In genomic region chr1:16442941-16443340, GRCh38 we compare ENCODE assay signal across 15 cellular contexts. TPM values are rescaled to one million over a fixed set of nuclear protein-coding genes. Genes with fewer than 3 reads are reported as not detected.
DNase-seq lines count a peak whose midpoint lies in the region; ATAC-seq, FAIRE-seq and TF ChIP-seq lines count a peak whose summit lies in the region.
"Had no signal": no experiment of that assay in that cellular context is flagged by ENCODE, and none has a peak within 500 bp of the region (broad histone marks: within the 10 kb centered on the region; RNA-seq: fewer than 3 reads in every experiment).

No MANE protein-coding gene starts in this region.

- peaks cover 26% of the 10 kb centered on the region for H3K79me1 ChIP-seq in mesenchymal stem cell (replicated peaks; ENCODE audit: low read length, poor library complexity, severe bottlenecking)

- peaks cover 24 to 63% (median 39%) of the 10 kb centered on the region in 4 donors for H3K4me1 Mint-ChIP-seq in CD4-positive, alpha-beta memory T cell
- H3K4me1 Mint-ChIP-seq in IgD-negative memory B cell: peaks cover 28 to 32% (median 29%) of the 10 kb centered on the region in 3 donors
- peaks cover 53% of the 10 kb centered on the region for H3K4me1 Mint-ChIP-seq in activated CD4-positive, alpha-beta memory T cell treated with anti-CD3 and anti-CD28 coated beads, Interleukin-2, amount 10 ng/mL, durations not matched to agents 7 days and 5 days

- no peak overlapping the region for H2AK5ac ChIP-seq in mesenchymal stem cell (ENCODE audit: low read length, severe bottlenecking)

- H3K14ac ChIP-seq in mesenchymal stem cell (ENCODE audit: low read length in 2 of 2): no peak overlapping the region

- H2BK5ac ChIP-seq in mesenchymal stem cell (ENCODE audit: low read depth, low read length, poor library complexity, severe bottlenecking): no peak overlapping the region

- H3K9ac ChIP-seq in mesenchymal stem cell (ENCODE audit: low read length): peak overlapping the region; percentile 97
- H3K9ac ChIP-seq: SK-N-SH had no signal

- H3K36me3 ChIP-seq in CD4-positive, alpha-beta memory T cell (ENCODE audit: insufficient read depth, low read length): peaks cover 51% of the 10 kb centered on the region
- H3K36me3 ChIP-seq in mesenchymal stem cell (ENCODE audit: control insufficient read depth in 1 of 2, insufficient read depth in 2 of 2, low read depth in 1 of 2, low read length in 2 of 2) (peaks cover 51% of the 10 kb centered on the region in 2 experiments), PC-9 (ENCODE audit: low read depth) (no peaks in the 10 kb centered on the region), testis (ENCODE audit: low read depth, missing control alignments) (no peaks in the 10 kb centered on the region)

- H3K27me3 Mint-ChIP-seq in CD4-positive, alpha-beta memory T cell: no peaks in the 10 kb centered on the region
- no peaks in the 10 kb centered on the region for H3K27me3 Mint-ChIP-seq in IgD-negative memory B cell
- no peaks in the 10 kb centered on the region for H3K27me3 Mint-ChIP-seq in activated CD4-positive, alpha-beta memory T cell treated with anti-CD3 and anti-CD28 coated beads, Interleukin-2, amount 10 ng/mL, durations not matched to agents 7 days and 5 days

- no peak for DNase-seq in CD4-positive, alpha-beta memory T cell
- no peak for DNase-seq in activated CD4-positive, alpha-beta memory T cell treated with anti-CD3 and anti-CD28 coated beads, Interleukin-2, amount 10 ng/mL, durations not matched to agents 7 days and 5 days
- no peak for DNase-seq in mesenchymal stem cell
- no peak for DNase-seq in PC-9
- DNase-seq in left lobe of liver (ENCODE audit: low spot score): no peak
- no peak for DNase-seq in testis
- DNase-seq in HTR-8/SVneo (ENCODE audit: insufficient read length, low spot score): no peak
- DNase-seq: activated CD4-positive, CD25-positive, alpha-beta regulatory T cell treated with anti-CD3 and anti-CD28 coated beads, Interleukin-2, amount 50 U/mL, for 72 hours; KG1; NK-92 treated with Interleukin-12 subunit alpha and Interleukin-12 subunit beta, amount 100 ng/mL, for 24 hours; SK-N-SH had no signal

- no peaks in the 10 kb centered on the region for H3F3A ChIP-seq in PC-9 (ENCODE audit: insufficient read depth, low read depth)

- CTCF ChIA-PET in CD4-positive, alpha-beta memory T cell (lab: Charles Lee; ENCODE audit: partially characterized antibody): interaction anchor here (0.7 kb wide), 1 partner anchor 19 kb away, joined by 3 read pairs; no protein-coding TSS in a partner anchor
- CTCF ChIA-PET in activated CD4-positive, alpha-beta memory T cell treated with anti-CD3 and anti-CD28 coated beads, Interleukin-2, amount 10 ng/mL, durations not matched to agents 7 days and 5 days (lab: Charles Lee): interaction anchor here (3.3 kb wide), 1 partner anchor 11 kb away, joined by 13 read pairs; no protein-coding TSS in a partner anchor
- CTCF ChIA-PET in PC-9 (lab: Charles Lee): no interaction called here

- no peaks in the 10 kb centered on the region for H3K9me2 ChIP-seq in PC-9 (ENCODE audit: insufficient read depth)
- H3K9me2 ChIP-seq: SK-N-SH had no signal

- H3K27ac ChIP-seq in CD4-positive, alpha-beta memory T cell (ENCODE audit: low read depth, low read length): peak overlapping the region; percentile 100
- H3K27ac ChIP-seq in mesenchymal stem cell (ENCODE audit: low read length, poor library complexity, severe bottlenecking) (no peak overlapping the region), PC-9 (no peak overlapping the region), testis (peak overlapping the region in 1 of 2 donors; percentile 43)
- H3K27ac ChIP-seq: right atrium auricular region had no signal

- H2BK12ac ChIP-seq in mesenchymal stem cell (ENCODE audit: low read length in 2 of 2): no peak overlapping the region

- H3K79me2 ChIP-seq in PC-9 (ENCODE audit: low read depth): peaks cover 25% of the 10 kb centered on the region

- H4K91ac ChIP-seq in mesenchymal stem cell (ENCODE audit: low read length): no peak overlapping the region

- peak overlapping the region; percentile 30 to 94 (median 85) for H3K27ac Mint-ChIP-seq in CD4-positive, alpha-beta memory T cell
- peak overlapping the region in 1 of 3 donors; percentile 97 for H3K27ac Mint-ChIP-seq in IgD-negative memory B cell
- H3K27ac Mint-ChIP-seq in activated CD4-positive, alpha-beta memory T cell treated with anti-CD3 and anti-CD28 coated beads, Interleukin-2, amount 10 ng/mL, durations not matched to agents 7 days and 5 days: peak overlapping the region; percentile 88

- TF ChIP-seq CTCF in PC-9 (conservative IDR thresholded peaks at IDR 0.05): no peak
- no peak for TF ChIP-seq CTCF in testis (IDR thresholded peaks at IDR 0.05)

- peaks cover 24 to 51% of the 10 kb centered on the region in 2 donors for H3K36me3 Mint-ChIP-seq in CD4-positive, alpha-beta memory T cell
- no peaks in the 10 kb centered on the region for H3K36me3 Mint-ChIP-seq in IgD-negative memory B cell
- peaks cover 52% of the 10 kb centered on the region for H3K36me3 Mint-ChIP-seq in activated CD4-positive, alpha-beta memory T cell treated with anti-CD3 and anti-CD28 coated beads, Interleukin-2, amount 10 ng/mL, durations not matched to agents 7 days and 5 days (ENCODE audit: low read depth)

- H2AFZ ChIP-seq in mesenchymal stem cell (ENCODE audit: low read depth, low read length) (no peak overlapping the region), PC-9 (no peak overlapping the region)

- peak overlapping the region in 1 of 2 experiments; percentile 56 for H3K23ac ChIP-seq in mesenchymal stem cell (ENCODE audit: low read length in 2 of 2)

- no peak overlapping the region for H2BK15ac ChIP-seq in mesenchymal stem cell (ENCODE audit: low read depth, poor library complexity, severe bottlenecking)

- H3K4me2 ChIP-seq in mesenchymal stem cell (ENCODE audit: low read length, poor library complexity, severe bottlenecking) (peak overlapping the region; percentile 37), PC-9 (no peak overlapping the region)

- H3K9me3 ChIP-seq in CD4-positive, alpha-beta memory T cell (ENCODE audit: control insufficient read depth in 1 of 2, low read length in 2 of 2): no peaks in the 10 kb centered on the region
- no peaks in the 10 kb centered on the region for H3K9me3 ChIP-seq in mesenchymal stem cell (ENCODE audit: control insufficient read depth, low read length)
- H3K9me3 ChIP-seq in PC-9 (ENCODE audit: insufficient read depth, low read depth): no peaks in the 10 kb centered on the region
- H3K9me3 ChIP-seq in testis: no peaks in the 10 kb centered on the region
- H3K9me3 ChIP-seq: right atrium auricular region, SK-N-SH had no signal

- no TSS peak for BruUV-seq in PC-9 (replicated peaks; lab: Mats Ljungman, UMichigan)

- H3K4me3 Mint-ChIP-seq in CD4-positive, alpha-beta memory T cell: peak overlapping the region; percentile 58 to 99 (median 70)
- peak overlapping the region in 3 of 4 donors; percentile 18 to 100 (median 76) for H3K4me3 Mint-ChIP-seq in IgD-negative memory B cell
- peak overlapping the region; percentile 91 for H3K4me3 Mint-ChIP-seq in activated CD4-positive, alpha-beta memory T cell treated with anti-CD3 and anti-CD28 coated beads, Interleukin-2, amount 10 ng/mL, durations not matched to agents 7 days and 5 days

- H2BK120ac ChIP-seq in mesenchymal stem cell (ENCODE audit: low read depth, low read length): no peak overlapping the region

- no peaks in the 10 kb centered on the region for H4K20me1 ChIP-seq in PC-9 (ENCODE audit: insufficient read depth)

- H3K9me3 Mint-ChIP-seq in CD4-positive, alpha-beta memory T cell: peaks cover 0 to 2% (median 0%) of the 10 kb centered on the region in 8 donors
- no peaks in the 10 kb centered on the region for H3K9me3 Mint-ChIP-seq in IgD-negative memory B cell
- H3K9me3 Mint-ChIP-seq in activated CD4-positive, alpha-beta memory T cell treated with anti-CD3 and anti-CD28 coated beads, Interleukin-2, amount 10 ng/mL, durations not matched to agents 7 days and 5 days: no peaks in the 10 kb centered on the region

- WGBS in mesenchymal stem cell: 95% methylated on average over 2 of the region's 2 CpGs
- WGBS in testis, 2 donors: 65 to 67% methylated on average over 2 of the region's 2 CpGs

- H3K18ac ChIP-seq in mesenchymal stem cell (ENCODE audit: low read depth in 1 of 2, low read length in 2 of 2): no peak overlapping the region

- no peak overlapping the region for H3K4me3 ChIP-seq in CD4-positive, alpha-beta memory T cell (ENCODE audit: low read length in 2 of 2)
- H3K4me3 ChIP-seq in mesenchymal stem cell (ENCODE audit: insufficient read depth in 1 of 2, low read depth in 1 of 2, low read length in 2 of 2): no peak overlapping the region
- no peak overlapping the region for H3K4me3 ChIP-seq in PC-9
- no peak overlapping the region for H3K4me3 ChIP-seq in testis
- H3K4me3 ChIP-seq: right atrium auricular region had no signal

- H3K27me3 ChIP-seq in CD4-positive, alpha-beta memory T cell (ENCODE audit: insufficient read depth, low read length): no peaks in the 10 kb centered on the region
- H3K27me3 ChIP-seq in mesenchymal stem cell (ENCODE audit: control insufficient read depth in 1 of 2, insufficient read depth in 1 of 2, low read length in 2 of 2) (no peaks in the 10 kb centered on the region), PC-9 (ENCODE audit: insufficient read depth, low read depth) (no peaks in the 10 kb centered on the region), testis (no peaks in the 10 kb centered on the region)
- H3K27me3 ChIP-seq: right atrium auricular region had no signal

- H3K4ac ChIP-seq in mesenchymal stem cell (ENCODE audit: low read depth in 1 of 2, low read length in 2 of 2): no peak overlapping the region

- H3K4me1 ChIP-seq in CD4-positive, alpha-beta memory T cell (ENCODE audit: insufficient read depth, low read length): peaks cover 50% of the 10 kb centered on the region
- H3K4me1 ChIP-seq in mesenchymal stem cell (ENCODE audit: control insufficient read depth, insufficient read depth, low read depth, low read length): peaks cover 15% of the 10 kb centered on the region
- peaks cover 5% of the 10 kb centered on the region; the same call in 1 of the 2 replicates for H3K4me1 ChIP-seq in PC-9 (replicated peaks; ENCODE audit: insufficient read depth)
- H3K4me1 ChIP-seq in testis: peaks cover 25% of the 10 kb centered on the region

- intact Hi-C loops in CD4-positive, alpha-beta memory T cell (cut with micrococcal nuclease): loop anchor here (5.0 kb wide), 1 partner anchor 91 kb away; the partner anchor contains the start of gene FBXO42
- intact Hi-C loops in PC-9 (cut with micrococcal nuclease; ENCODE audit: unreplicated experiment) (loop anchor here (5.0 kb wide), 1 partner anchor 76 kb away; the partner anchor contains the start of gene SZRD1), testis (cut with DNase I; ENCODE audit: low total_unique reads) (no loop called here)

- ATAC-seq in left lobe of liver: no peak

- H4K8ac ChIP-seq in mesenchymal stem cell (ENCODE audit: low read length): no peak overlapping the region

- TF ChIP-seq POLR2A in testis (IDR thresholded peaks at IDR 0.05): no peak

- POLR2A ChIA-PET in CD4-positive, alpha-beta memory T cell (lab: Charles Lee; ENCODE audit: partially characterized antibody): interaction anchor here (2.3 kb wide), 1 partner anchor 22 kb away, joined by 8 read pairs; no protein-coding TSS in a partner anchor
- POLR2A ChIA-PET in activated CD4-positive, alpha-beta memory T cell treated with anti-CD3 and anti-CD28 coated beads, Interleukin-2, amount 10 ng/mL, durations not matched to agents 7 days and 5 days (lab: Charles Lee): interaction anchor here (0.8 to 3.9 kb wide), 10 partner anchors 10 to 462 kb away, joined by 3 to 36 read pairs (median 6); partner anchors contain the start of genes RNU1-1 and SZRD1
- POLR2A ChIA-PET in PC-9 (lab: Charles Lee; ENCODE audit: unreplicated experiment): no interaction called here

- no peak for FAIRE-seq in HTR-8/SVneo (lab: Jason Lieb, UNC)
- FAIRE-seq: colon had no signal

RNA-seq across cellular contexts. Expression of gene NECAP2, which starts 2.4 kb away (rescaled TPM):
- 100 to 1,000 TPM; 154 to 165 TPM for total RNA-seq in CD4-positive, alpha-beta memory T cell
- polyA plus RNA-seq in CD4-positive, alpha-beta memory T cell: 100 to 1,000 TPM; 243 to 341 TPM
- polyA plus RNA-seq in IgD-negative memory B cell (144 TPM), testis (ENCODE audit: insufficient read depth, low read depth, low replicate concordance) (88.2 TPM)
- 100 to 1,000 TPM; 123 to 132 TPM for total RNA-seq in activated CD4-positive, alpha-beta memory T cell treated with anti-CD3 and anti-CD28 coated beads, Interleukin-2, amount 10 ng/mL, durations not matched to agents 7 days and 5 days
- polyA plus RNA-seq in mesenchymal stem cell (2013, experiment 1 of 2): 79.7 TPM
- polyA plus RNA-seq in mesenchymal stem cell (2013, experiment 2 of 2): 80.3 TPM
- total RNA-seq in PC-9 (2021) (49.6 and 52.4 TPM in 2 replicates), left lobe of liver (17.8 TPM), testis (100 to 1,000 TPM in 1 of 2 donors, 10 to 100 TPM in 1; 96.8 to 113 TPM)

RNA-seq across cellular contexts. Expression of gene SPATA21, which starts 5.7 kb away (rescaled TPM):
- total RNA-seq in CD4-positive, alpha-beta memory T cell: not detected
- not detected for polyA plus RNA-seq in CD4-positive, alpha-beta memory T cell
- polyA plus RNA-seq in IgD-negative memory B cell (not detected), testis (ENCODE audit: insufficient read depth, low read depth, low replicate concordance) (10.2 TPM)
- under 1 TPM in 1 of 2 experiments, not detected in 1; 0.05 TPM for total RNA-seq in activated CD4-positive, alpha-beta memory T cell treated with anti-CD3 and anti-CD28 coated beads, Interleukin-2, amount 10 ng/mL, durations not matched to agents 7 days and 5 days
- polyA plus RNA-seq in mesenchymal stem cell (2013, experiment 1 of 2): not detected
- 0.05 TPM for polyA plus RNA-seq in mesenchymal stem cell (2013, experiment 2 of 2)
- total RNA-seq in PC-9 (2021) (not detected in 2 replicates), left lobe of liver (not detected), testis (1 to 10 TPM; 2.7 to 6.0 TPM)
- total RNA-seq: mucosa of gallbladder, right atrium auricular region had no signal
